ENCODE assay signal across 8 cellular contexts in genomic region chr14:20530771-20531571, GRCh38. TPM values are rescaled to one million over a fixed set of nuclear protein-coding genes. Genes with fewer than 3 reads are reported as not detected.
A peak's percentile ranks its signal among the peaks of the same experiment; 100 is the strongest.
DNase-seq lines count a peak whose midpoint lies in the region; ATAC-seq lines count a peak whose summit lies in the region.

No MANE protein-coding gene starts in this region.

- ATAC-seq in left lobe of liver: peak; percentile 99
- no peak for ATAC-seq in GM19324 (IDR thresholded peaks at IDR 0.05; ENCODE audit: low FRiP score, unreplicated experiment)

- no peak overlapping the region for H3K4me3 ChIP-seq in H7 (ENCODE audit: insufficient read depth, low read depth, low read length)

- no peaks in the 10 kb centered on the region for H3K36me3 ChIP-seq in H7 (replicated peaks; ENCODE audit: control insufficient read depth, insufficient read depth, low read length)

- DNase-seq in C1 segment of cervical spinal cord (lab: John Stamatoyannopoulos, UW) (peak in 8 of 14 donors; percentile 0 to 24 (median 6)), H7 (peak; percentile 62), NCI-H2227 treated with DMSO at 0.1 percent for 48 hours (lab: John Stamatoyannopoulos, UW) (peak; percentile 57), left lobe of liver (ENCODE audit: low spot score) (peak; percentile 71)
- peak; percentile 5 to 60 (median 24) for DNase-seq in activated CD4-positive, CD25-positive, alpha-beta regulatory T cell (lab: John Stamatoyannopoulos, UW)
- peak; percentile 48 for DNase-seq in central memory CD4-positive, alpha-beta T cell
- DNase-seq in stimulated activated CD4-positive, alpha-beta T cell treated with anti-CD3 and anti-CD28 coated beads, Interleukin-4, amount 100 ng/mL, for 48 hours (ENCODE audit: low read depth in 2 of 2): peak; percentile 60 to 70

- no peaks in the 10 kb centered on the region for H3K27me3 ChIP-seq in H7 (ENCODE audit: control insufficient read depth, insufficient read depth, low read length)

RNA-seq across cellular contexts. Expression of gene RNASE10, which starts 25.6 kb away (rescaled TPM):
- not detected in 2 replicates for total RNA-seq in H7 (2014; rRNA removed; shearing (Covaris generic))
- total RNA-seq in left lobe of liver: 0.91 TPM

RNA-seq across cellular contexts. Expression of gene RNASE9, which starts 29.9 kb away (rescaled TPM):
- not detected in 2 replicates for total RNA-seq in H7 (2014; rRNA removed; shearing (Covaris generic))
- not detected for total RNA-seq in left lobe of liver

RNA-seq across cellular contexts. Expression of gene RNASE11, which starts 56.8 kb away (rescaled TPM):
- not detected in 2 replicates for total RNA-seq in H7 (2014; rRNA removed; shearing (Covaris generic))
- not detected for total RNA-seq in left lobe of liver

Comparison
In these comparisons a context has a peak if more than half of its experiments do, and no peak if none do; other contexts are left out.
1. DNase-seq: peak in every context shown above with its lines; median percentile 71 in left lobe of liver; 65 in stimulated activated CD4-positive, alpha-beta T cell treated with anti-CD3 and anti-CD28 coated beads, Interleukin-4, amount 100 ng/mL, for 48 hours; 62 in H7; 57 in NCI-H2227 treated with DMSO at 0.1 percent for 48 hours; 48 in central memory CD4-positive, alpha-beta T cell; 24 in activated CD4-positive, CD25-positive, alpha-beta regulatory T cell; 6 in C1 segment of cervical spinal cord.